In the genomic region with DNA sequence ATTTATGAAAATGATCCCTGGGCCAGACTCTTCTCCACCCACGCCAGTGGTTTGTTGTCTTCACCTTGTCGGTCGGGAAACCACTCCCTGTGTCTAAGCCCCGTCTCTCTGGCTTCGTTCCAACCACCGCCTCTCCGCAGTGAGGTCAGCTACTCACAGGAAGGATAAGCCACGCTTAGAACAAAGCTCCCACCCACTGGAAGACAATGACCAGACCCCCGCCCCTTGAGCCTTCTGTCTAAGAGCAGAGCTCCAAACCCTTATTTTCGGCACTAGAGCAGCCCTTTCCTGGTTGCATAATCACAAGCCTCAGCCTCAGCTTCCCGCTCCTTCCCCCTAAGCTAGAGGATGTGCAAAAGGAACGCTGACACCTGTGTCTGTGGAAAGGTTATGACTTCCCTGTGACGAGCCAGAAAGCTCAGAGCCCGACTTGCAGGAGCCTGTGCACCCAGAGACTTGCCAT, we compare ENCODE assay signal across 8 cellular contexts.
DNase-seq lines count a peak whose midpoint lies in the region; ATAC-seq and TF ChIP-seq lines count a peak whose summit lies in the region.

No MANE protein-coding gene starts in this region.

- no peaks in the 10 kb centered on the region for H3K36me3 ChIP-seq in left lung

- no peaks in the 10 kb centered on the region for H3K9me3 ChIP-seq in left lung

- POLR2A ChIA-PET in HEK293T (lab: Yijun Ruan, JAX): no interaction called here

- peak; percentile 47 for ATAC-seq in GM21529 (IDR thresholded peaks at IDR 0.05; ENCODE audit: unreplicated experiment)
- ATAC-seq in left lung: no peak
- ATAC-seq in GM21526 (IDR thresholded peaks at IDR 0.05; ENCODE audit: low FRiP score, unreplicated experiment): no peak

- H3K27ac ChIP-seq in left lung: peak overlapping the region; percentile 90 to 91

- CTCF ChIA-PET in HEK293T (lab: Yijun Ruan, JAX): no interaction called here

- TF ChIP-seq CTCF in left lung (IDR thresholded peaks at IDR 0.05): no peak

- intact Hi-C loops in left lung (cut with DNase I): no loop called here

- no peak overlapping the region for H3K4me3 ChIP-seq in left lung

- H3K27me3 ChIP-seq in left lung: peaks cover 0 to 11% of the 10 kb centered on the region in 2 donors

- peak; percentile 24 for DNase-seq in T follicular helper cell (ENCODE audit: low read depth)
- peak; percentile 75 for DNase-seq in amniotic epithelial cell (ENCODE audit: low read depth)
- DNase-seq in left lung: no peak
- peak; percentile 13 to 44 for DNase-seq in stimulated activated CD8-positive, alpha-beta memory T cell treated with anti-CD3 and anti-CD28 coated beads, Interleukin-2, amount 100 ng/mL, for 1 hour (ENCODE audit: low read depth in 2 of 2)
- DNase-seq in AG20443 (ENCODE audit: low spot score): no peak
- no peak for DNase-seq in HEK293T (ENCODE audit: extremely low spot score)

- H3K4me1 ChIP-seq in left lung: peaks cover 28 to 67% of the 10 kb centered on the region in 2 donors

TF ChIP-seq in HEK293T, 16 proteins besides CTCF, POLR2A, EP300 and RAD21:
- no peak for TF ChIP-seq FOXK2 (IDR thresholded peaks at IDR 0.05)
- TF ChIP-seq FOXM1 (IDR thresholded peaks at IDR 0.05; ENCODE audit: borderline replicate concordance): no peak
- TF ChIP-seq NFRKB (IDR thresholded peaks at IDR 0.05): no peak
- no peak for TF ChIP-seq CTBP1 (IDR thresholded peaks at IDR 0.05; ENCODE audit: borderline replicate concordance)
- TF ChIP-seq SP1 (IDR thresholded peaks at IDR 0.05): no peak
- no peak for TF ChIP-seq ELF4 (IDR thresholded peaks at IDR 0.05)
- TF ChIP-seq, protein P1, sequence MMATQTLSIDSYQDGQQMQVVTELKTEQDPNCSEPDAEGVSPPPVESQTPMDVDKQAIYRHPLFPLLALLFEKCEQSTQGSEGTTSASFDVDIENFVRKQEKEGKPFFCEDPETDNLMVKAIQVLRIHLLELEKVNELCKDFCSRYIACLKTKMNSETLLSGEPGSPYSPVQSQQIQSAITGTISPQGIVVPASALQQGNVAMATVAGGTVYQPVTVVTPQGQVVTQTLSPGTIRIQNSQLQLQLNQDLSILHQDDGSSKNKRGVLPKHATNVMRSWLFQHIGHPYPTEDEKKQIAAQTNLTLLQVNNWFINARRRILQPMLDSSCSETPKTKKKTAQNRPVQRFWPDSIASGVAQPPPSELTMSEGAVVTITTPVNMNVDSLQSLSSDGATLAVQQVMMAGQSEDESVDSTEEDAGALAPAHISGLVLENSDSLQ (IDR thresholded peaks at IDR 0.05): no peak
- TF ChIP-seq LEF1 (IDR thresholded peaks at IDR 0.05; ENCODE audit: borderline replicate concordance): no peak
- TF ChIP-seq SUZ12 (IDR thresholded peaks at IDR 0.05): no peak
- no peak for TF ChIP-seq L3MBTL2 (conservative IDR thresholded peaks at IDR 0.05)
- no peak for TF ChIP-seq TARDBP (IDR thresholded peaks at IDR 0.05)
- TF ChIP-seq ZNF384 (IDR thresholded peaks at IDR 0.05): no peak
- TF ChIP-seq HDGF (IDR thresholded peaks at IDR 0.05; ENCODE audit: borderline replicate concordance): no peak
- TF ChIP-seq BHLHE40 (IDR thresholded peaks at IDR 0.05; ENCODE audit: borderline replicate concordance): no peak

Comparison
In these comparisons a context has a peak if more than half of its experiments do, and no peak if none do; other contexts are left out.
1. DNase-seq: peak in T follicular helper cell (single experiment), amniotic epithelial cell (single experiment) and stimulated activated CD8-positive, alpha-beta memory T cell treated with anti-CD3 and anti-CD28 coated beads, Interleukin-2, amount 100 ng/mL, for 1 hour (2 of 2); none in left lung (0 of 2), AG20443 (single experiment) and HEK293T (single experiment).